Comparison of ENCODE assay signal across 19 cellular contexts in genomic region chr11:126702987-126703386, GRCh38.
DNase-seq lines count a peak whose midpoint lies in the region; ATAC-seq and TF ChIP-seq lines count a peak whose summit lies in the region.
"Had no signal": no experiment of that assay in that cellular context is flagged by ENCODE, and none has a peak within 500 bp of the region (broad histone marks: within the 10 kb centered on the region; RNA-seq: fewer than 3 reads in every experiment).

No MANE protein-coding gene starts in this region.

- no peak overlapping the region for H3K9ac ChIP-seq in neural progenitor cell
- H3K9ac ChIP-seq in endodermal cell (ENCODE audit: extremely low read depth, low read length, poor library complexity, severe bottlenecking): no peak overlapping the region

- H3K4me2 ChIP-seq in neural progenitor cell: peak overlapping the region; percentile 51

- CTCF ChIA-PET in Panc1 (lab: Charles Lee): no interaction called here

- H3K9me3 Mint-ChIP-seq in neural progenitor cell: no peaks in the 10 kb centered on the region
- H3K9me3 Mint-ChIP-seq in endodermal cell: no peaks in the 10 kb centered on the region
- H3K9me3 Mint-ChIP-seq: stimulated activated naive CD8-positive, alpha-beta T cell treated with anti-CD3 and anti-CD28 coated beads, Interleukin-15, Interleukin-2, amounts not matched to agents 100 ng/mL and 50 ng/mL, for 24 hours had no signal

- H3K4me3 ChIP-seq in Panc1 (ENCODE audit: low read depth in 2 of 2, low read length in 2 of 2): no peak overlapping the region
- H3K4me3 ChIP-seq in dorsolateral prefrontal cortex: no peak overlapping the region
- no peak overlapping the region for H3K4me3 ChIP-seq in neural progenitor cell
- no peak overlapping the region for H3K4me3 ChIP-seq in esophagus squamous epithelium
- H3K4me3 ChIP-seq in endodermal cell (ENCODE audit: low read length): no peak overlapping the region
- H3K4me3 ChIP-seq: Peyer's patch, right lobe of liver had no signal

- H3K27me3 Mint-ChIP-seq in neural progenitor cell (ENCODE audit: insufficient read depth, low read depth): no peaks in the 10 kb centered on the region
- peaks cover 2% of the 10 kb centered on the region for H3K27me3 Mint-ChIP-seq in endodermal cell (ENCODE audit: insufficient read depth)
- H3K27me3 Mint-ChIP-seq: stimulated activated naive CD8-positive, alpha-beta T cell treated with anti-CD3 and anti-CD28 coated beads, Interleukin-15, Interleukin-2, amounts not matched to agents 100 ng/mL and 50 ng/mL, for 24 hours had no signal

- no peak overlapping the region for H2AFZ ChIP-seq in neural progenitor cell (replicated peaks)

- H3K4me1 ChIP-seq in Panc1 (ENCODE audit: control insufficient read depth, insufficient read depth, low read length) (no peaks in the 10 kb centered on the region), neural progenitor cell (peaks cover 29% of the 10 kb centered on the region), esophagus squamous epithelium (no peaks in the 10 kb centered on the region), endodermal cell (ENCODE audit: control insufficient read depth, insufficient read depth, low read length) (no peaks in the 10 kb centered on the region)
- H3K4me1 ChIP-seq: Peyer's patch, right lobe of liver had no signal

- H3K36me3 Mint-ChIP-seq in neural progenitor cell (no peaks in the 10 kb centered on the region), endodermal cell (ENCODE audit: low read depth) (no peaks in the 10 kb centered on the region)

- H3K79me2 ChIP-seq in neural progenitor cell (ENCODE audit: low read depth): no peaks in the 10 kb centered on the region

- no peak for TF ChIP-seq CTCF in Panc1 (IDR thresholded peaks at IDR 0.05)
- no peak for TF ChIP-seq CTCF in dorsolateral prefrontal cortex (IDR thresholded peaks at IDR 0.05 in 54 of 56, conservative IDR thresholded peaks at IDR 0.05 in 2 of 56; ENCODE audit: low read depth in 1 of 56, partially characterized antibody in 56 of 56)
- no peak for TF ChIP-seq CTCF in neural progenitor cell (IDR thresholded peaks at IDR 0.05)
- no peak for TF ChIP-seq CTCF in esophagus squamous epithelium (IDR thresholded peaks at IDR 0.05)
- no peak for TF ChIP-seq CTCF in endodermal cell (conservative IDR thresholded peaks at IDR 0.05)

- intact Hi-C loops in Panc1 (cut with micrococcal nuclease; ENCODE audit: unreplicated experiment) (no loop called here), dorsolateral prefrontal cortex (cut with DNase I) (no loop called here), esophagus squamous epithelium (cut with DNase I) (no loop called here)

- H3K36me3 ChIP-seq in Panc1 (ENCODE audit: control insufficient read depth, insufficient read depth, low read length) (no peaks in the 10 kb centered on the region), neural progenitor cell (no peaks in the 10 kb centered on the region), esophagus squamous epithelium (no peaks in the 10 kb centered on the region), endodermal cell (ENCODE audit: control insufficient read depth, insufficient read depth, low read length) (no peaks in the 10 kb centered on the region)
- H3K36me3 ChIP-seq: Peyer's patch, right lobe of liver had no signal

- 0 out of 2 replicates have a peak, but pooled peaks cover 4% of the 10 kb centered on the region for H3K27me3 ChIP-seq in Panc1 (ENCODE audit: control insufficient read depth, insufficient read depth, low read length)
- H3K27me3 ChIP-seq in dorsolateral prefrontal cortex: no peaks in the 10 kb centered on the region
- no peaks in the 10 kb centered on the region for H3K27me3 ChIP-seq in neural progenitor cell
- peaks cover 0 to 7% (median 0%) of the 10 kb centered on the region in 4 donors for H3K27me3 ChIP-seq in esophagus squamous epithelium
- no peaks in the 10 kb centered on the region for H3K27me3 ChIP-seq in endodermal cell (ENCODE audit: control insufficient read depth, insufficient read depth, low read length, poor library complexity, severe bottlenecking)
- H3K27me3 ChIP-seq: Peyer's patch, right lobe of liver had no signal

- H3K27ac Mint-ChIP-seq in neural progenitor cell (peak overlapping the region; percentile 4), endodermal cell (no peak overlapping the region)
- H3K27ac Mint-ChIP-seq: stimulated activated naive CD8-positive, alpha-beta T cell treated with anti-CD3 and anti-CD28 coated beads, Interleukin-15, Interleukin-2, amounts not matched to agents 100 ng/mL and 50 ng/mL, for 24 hours had no signal

- no peak overlapping the region for H3K4me3 Mint-ChIP-seq in neural progenitor cell
- no peak overlapping the region for H3K4me3 Mint-ChIP-seq in endodermal cell
- H3K4me3 Mint-ChIP-seq: stimulated activated naive CD8-positive, alpha-beta T cell treated with anti-CD3 and anti-CD28 coated beads, Interleukin-15, Interleukin-2, amounts not matched to agents 100 ng/mL and 50 ng/mL, for 24 hours had no signal

- no peak for TF ChIP-seq POLR2A in esophagus squamous epithelium (IDR thresholded peaks at IDR 0.05)

- H4K20me1 ChIP-seq in neural progenitor cell (ENCODE audit: low read depth): no peaks in the 10 kb centered on the region

- H3F3A ChIP-seq in neural progenitor cell (ENCODE audit: low read depth): peaks cover 19% of the 10 kb centered on the region

- peak; percentile 98 for DNase-seq in G401 (ENCODE audit: low spot score)
- DNase-seq in Panc1 (ENCODE audit: low read depth, low spot score): no peak
- peak in 4 of 10 donors; percentile 47 to 92 (median 64) for DNase-seq in dorsolateral prefrontal cortex
- no peak for DNase-seq in neural progenitor cell (ENCODE audit: low spot score)
- DNase-seq in dedifferentiated amniotic fluid mesenchymal stem cell (ENCODE audit: extremely low spot score): no peak
- no peak for DNase-seq in esophagus squamous epithelium (lab: John Stamatoyannopoulos, UW)
- DNase-seq in endodermal cell: no peak
- DNase-seq: activated CD4-positive, alpha-beta T cell treated with anti-CD3 and anti-CD28 coated beads for 4 hours; activated gamma-delta T cell treated with Interleukin-2 at 50 U/mL for 16 hours; amniotic stem cell; hippocampal formation; NCI-H1105 treated with DMSO at 0.1 percent for 48 hours; NCI-H2171 treated with DMSO at 0.1 percent for 48 hours; NCI-H774; Peyer's patch; right lobe of liver had no signal

- H3K9me3 ChIP-seq in Panc1 (ENCODE audit: control insufficient read depth, insufficient read depth, low read depth, low read length): no peaks in the 10 kb centered on the region
- H3K9me3 ChIP-seq in neural progenitor cell (ENCODE audit: low read depth): no peaks in the 10 kb centered on the region
- no peaks in the 10 kb centered on the region for H3K9me3 ChIP-seq in esophagus squamous epithelium
- no peaks in the 10 kb centered on the region for H3K9me3 ChIP-seq in endodermal cell (ENCODE audit: control insufficient read depth, low read length)
- H3K9me3 ChIP-seq: Peyer's patch, right lobe of liver had no signal

- ATAC-seq in Panc1 (peak; percentile 36; the same call in 1 of the 2 replicates), HG03280 (IDR thresholded peaks at IDR 0.05; ENCODE audit: unreplicated experiment) (no peak)
- ATAC-seq: HCT116 had no signal

- POLR2A ChIA-PET in Panc1 (lab: Charles Lee): no interaction called here

- no TSS peak for BruUV-seq in Panc1 (replicated peaks; lab: Mats Ljungman, UMichigan)

- peaks cover 46% of the 10 kb centered on the region for H3K4me1 Mint-ChIP-seq in neural progenitor cell
- no peaks in the 10 kb centered on the region for H3K4me1 Mint-ChIP-seq in endodermal cell

- WGBS in esophagus squamous epithelium, 2 donors: 69 to 76% methylated on average over 3 to 5 of the region's 5 CpGs
- 92 to 100% methylated on average over 5 of the region's 5 CpGs for WGBS in endodermal cell (ENCODE audit: insufficient coverage in 1 of 2, insufficient read length in 1 of 2), 2 experiments

- in situ Hi-C loops in G401 (cut with HindIII; ENCODE audit: low sequenced_read_pairs): no loop called here
- in situ Hi-C loops in Panc1 (cut with HindIII; ENCODE audit: low pct_unique_long_range_greater_than_20kb, low sequenced_read_pairs): no loop called here

- H3K27ac ChIP-seq in Panc1 (ENCODE audit: low read length) (no peak overlapping the region), dorsolateral prefrontal cortex (peak overlapping the region in 51 of 59 donors; percentile 3 to 93 (median 80)), neural progenitor cell (no peak overlapping the region), esophagus squamous epithelium (no peak overlapping the region), endodermal cell (ENCODE audit: low read depth, low read length) (no peak overlapping the region)
- H3K27ac ChIP-seq: Peyer's patch, right lobe of liver had no signal

Comparison
In these comparisons a context has a peak if more than half of its experiments do, and no peak if none do; other contexts are left out.
1. H3K27ac ChIP-seq: peak in dorsolateral prefrontal cortex (51 of 59); none in Panc1 (single experiment), neural progenitor cell (single experiment), esophagus squamous epithelium (0 of 4) and endodermal cell (single experiment).